23 cellular contexts compared by ENCODE assay signal in the genomic region with DNA sequence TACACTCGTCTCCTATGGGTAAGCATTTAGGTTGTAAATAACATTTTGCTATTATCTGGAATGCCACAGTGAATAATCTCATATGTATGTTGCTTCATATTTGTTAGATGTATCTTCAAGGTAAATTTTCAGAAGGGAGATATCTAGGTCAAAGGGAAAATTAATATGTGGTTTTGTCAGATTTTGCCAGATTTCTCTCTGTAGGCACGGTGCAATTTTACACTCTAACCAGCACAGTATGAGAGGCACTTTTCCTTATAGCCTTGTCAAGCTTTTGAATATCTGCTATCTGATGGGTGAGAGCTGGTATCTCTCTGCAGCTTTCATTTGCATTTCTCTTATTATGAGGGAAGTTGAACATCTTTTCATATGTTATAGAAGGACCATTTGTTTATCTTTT.
DNase-seq lines count a peak whose midpoint lies in the region; ATAC-seq lines count a peak whose summit lies in the region.
"Had no signal": no experiment of that assay in that cellular context is flagged by ENCODE, and none has a peak within 500 bp of the region (broad histone marks: within the 10 kb centered on the region; RNA-seq: fewer than 3 reads in every experiment).

No MANE protein-coding gene starts in this region.

- H3K9me3 Mint-ChIP-seq in activated T-cell treated with anti-CD3 and anti-CD28 coated beads, Interleukin-2, amount 50 U/mL, for 72 hours: no peaks in the 10 kb centered on the region
- H3K9me3 Mint-ChIP-seq in activated T-cell treated with anti-CD3 and anti-CD28 coated beads, Interleukin-2, amount 50 U/mL, for 4 hours: no peaks in the 10 kb centered on the region
- no peaks in the 10 kb centered on the region for H3K9me3 Mint-ChIP-seq in activated CD8-positive, alpha-beta T cell treated with anti-CD3 and anti-CD28 coated beads, Interleukin-2, amount 10 ng/mL, durations not matched to agents 7 days and 5 days (ENCODE audit: insufficient read depth)
- no peaks in the 10 kb centered on the region for H3K9me3 Mint-ChIP-seq in immature natural killer cell

- H3K27me3 Mint-ChIP-seq in activated T-cell treated with anti-CD3 and anti-CD28 coated beads, Interleukin-2, amount 50 U/mL, for 72 hours (ENCODE audit: low read depth): no peaks in the 10 kb centered on the region
- no peaks in the 10 kb centered on the region for H3K27me3 Mint-ChIP-seq in activated T-cell treated with anti-CD3 and anti-CD28 coated beads, Interleukin-2, amount 50 U/mL, for 4 hours (ENCODE audit: low read depth)
- H3K27me3 Mint-ChIP-seq in activated CD8-positive, alpha-beta T cell treated with anti-CD3 and anti-CD28 coated beads, Interleukin-2, amount 10 ng/mL, durations not matched to agents 7 days and 5 days (ENCODE audit: low read depth): no peaks in the 10 kb centered on the region
- peaks cover 0 to 4% (median 3%) of the 10 kb centered on the region in 3 donors for H3K27me3 Mint-ChIP-seq in immature natural killer cell (ENCODE audit: low read depth in 3 of 3)

- peaks cover 5 to 19% of the 10 kb centered on the region in 2 donors for H3K36me3 Mint-ChIP-seq in activated T-cell treated with anti-CD3 and anti-CD28 coated beads, Interleukin-2, amount 50 U/mL, for 72 hours (ENCODE audit: insufficient read depth in 2 of 2)
- peaks cover 33% of the 10 kb centered on the region for H3K36me3 Mint-ChIP-seq in activated T-cell treated with anti-CD3 and anti-CD28 coated beads, Interleukin-2, amount 50 U/mL, for 4 hours (ENCODE audit: insufficient read depth)
- H3K36me3 Mint-ChIP-seq in activated CD8-positive, alpha-beta T cell treated with anti-CD3 and anti-CD28 coated beads, Interleukin-2, amount 10 ng/mL, durations not matched to agents 7 days and 5 days (ENCODE audit: low read depth): peaks cover 58% of the 10 kb centered on the region
- peaks cover 10 to 43% (median 27%) of the 10 kb centered on the region in 3 donors for H3K36me3 Mint-ChIP-seq in immature natural killer cell

- POLR2A ChIA-PET in activated CD8-positive, alpha-beta T cell treated with anti-CD3 and anti-CD28 coated beads, Interleukin-2, amount 10 ng/mL, durations not matched to agents 7 days and 5 days (lab: Charles Lee): no interaction called here

- H3K4me3 Mint-ChIP-seq in activated T-cell treated with anti-CD3 and anti-CD28 coated beads, Interleukin-2, amount 50 U/mL, for 72 hours: no peak overlapping the region
- H3K4me3 Mint-ChIP-seq in activated T-cell treated with anti-CD3 and anti-CD28 coated beads, Interleukin-2, amount 50 U/mL, for 4 hours: no peak overlapping the region
- H3K4me3 Mint-ChIP-seq in activated CD8-positive, alpha-beta T cell treated with anti-CD3 and anti-CD28 coated beads, Interleukin-2, amount 10 ng/mL, durations not matched to agents 7 days and 5 days: no peak overlapping the region
- peak overlapping the region; percentile 1 to 36 (median 7) for H3K4me3 Mint-ChIP-seq in immature natural killer cell

- CTCF ChIA-PET in activated CD8-positive, alpha-beta T cell treated with anti-CD3 and anti-CD28 coated beads, Interleukin-2, amount 10 ng/mL, durations not matched to agents 7 days and 5 days (lab: Charles Lee): interaction anchor here (1.3 kb wide), 1 partner anchor 12 kb away, joined by 6 read pairs; no protein-coding TSS in a partner anchor

- no peak for DNase-seq in activated T-cell treated with anti-CD3 and anti-CD28 coated beads, Interleukin-2, amount 50 U/mL, for 72 hours
- no peak for DNase-seq in activated T-cell treated with anti-CD3 and anti-CD28 coated beads, Interleukin-2, amount 50 U/mL, for 4 hours
- no peak for DNase-seq in activated CD8-positive, alpha-beta T cell treated with anti-CD3 and anti-CD28 coated beads, Interleukin-2, amount 10 ng/mL, durations not matched to agents 7 days and 5 days
- no peak for DNase-seq in immature natural killer cell
- DNase-seq in GM19238 (ENCODE audit: insufficient read length, low spot score): no peak
- no peak for DNase-seq in putamen (ENCODE audit: low spot score)
- DNase-seq: body of pancreas; Caco-2; DND-41; left ventricle myocardium inferior; mesendoderm; MV-4-11; NCI-H146; NCI-H446; NCI-H82; RPMI8226; stimulated activated CD4-positive, alpha-beta T cell treated with anti-CD3 and anti-CD28 coated beads, Interleukin-15, amount 100 ng/mL, for 24 hours; stimulated activated naive CD8-positive, alpha-beta T cell treated with anti-CD3 and anti-CD28 coated beads, Interleukin-15, Interleukin-2, amounts not matched to agents 100 U/mL and 50 U/mL, for 24 hours; T-helper 2 cell; tibial artery had no signal

- H3K4me1 Mint-ChIP-seq in activated T-cell treated with anti-CD3 and anti-CD28 coated beads, Interleukin-2, amount 50 U/mL, for 72 hours (ENCODE audit: low read depth): no peaks in the 10 kb centered on the region
- peaks cover 9% of the 10 kb centered on the region for H3K4me1 Mint-ChIP-seq in activated T-cell treated with anti-CD3 and anti-CD28 coated beads, Interleukin-2, amount 50 U/mL, for 4 hours (ENCODE audit: low read depth)
- peaks cover 6% of the 10 kb centered on the region for H3K4me1 Mint-ChIP-seq in activated CD8-positive, alpha-beta T cell treated with anti-CD3 and anti-CD28 coated beads, Interleukin-2, amount 10 ng/mL, durations not matched to agents 7 days and 5 days (ENCODE audit: low read depth)
- H3K4me1 Mint-ChIP-seq in immature natural killer cell: peaks cover 22 to 41% of the 10 kb centered on the region in 2 donors

- H3K27ac Mint-ChIP-seq in activated T-cell treated with anti-CD3 and anti-CD28 coated beads, Interleukin-2, amount 50 U/mL, for 72 hours: peak overlapping the region; percentile 91
- peak overlapping the region; percentile 43 for H3K27ac Mint-ChIP-seq in activated CD8-positive, alpha-beta T cell treated with anti-CD3 and anti-CD28 coated beads, Interleukin-2, amount 10 ng/mL, durations not matched to agents 7 days and 5 days
- H3K27ac Mint-ChIP-seq in immature natural killer cell: peak overlapping the region; percentile 14 to 77 (median 54)

- no peak for ATAC-seq in activated T-cell treated with anti-CD3 and anti-CD28 coated beads, Interleukin-2, amount 50 U/mL, for 72 hours (replicated peaks in 1 of 2)
- ATAC-seq in activated T-cell treated with anti-CD3 and anti-CD28 coated beads, Interleukin-2, amount 50 U/mL, for 4 hours: no peak
- no peak for ATAC-seq in activated CD8-positive, alpha-beta T cell treated with anti-CD3 and anti-CD28 coated beads, Interleukin-2, amount 10 ng/mL, durations not matched to agents 7 days and 5 days
- ATAC-seq in GM18868 (IDR thresholded peaks at IDR 0.05; ENCODE audit: unreplicated experiment) (no peak), HG02973 (IDR thresholded peaks at IDR 0.05; ENCODE audit: unreplicated experiment) (no peak)
- ATAC-seq: A549; body of pancreas; stimulated activated naive CD8-positive, alpha-beta T cell treated with anti-CD3 and anti-CD28 coated beads, Interleukin-15, Interleukin-2, amounts not matched to agents 100 U/mL and 50 U/mL, for 24 hours had no signal

Comparison
In these comparisons a context has a peak if more than half of its experiments do, and no peak if none do; other contexts are left out.
1. H3K4me3 Mint-ChIP-seq: peak in immature natural killer cell (5 of 5); none in activated T-cell treated with anti-CD3 and anti-CD28 coated beads, Interleukin-2, amount 50 U/mL, for 72 hours (0 of 2), activated T-cell treated with anti-CD3 and anti-CD28 coated beads, Interleukin-2, amount 50 U/mL, for 4 hours (single experiment) and activated CD8-positive, alpha-beta T cell treated with anti-CD3 and anti-CD28 coated beads, Interleukin-2, amount 10 ng/mL, durations not matched to agents 7 days and 5 days (single experiment).
2. Peak in every context shown above with its lines, with median percentiles within 50 percentile points of each other: H3K27ac Mint-ChIP-seq.